Comparison of ENCODE assay signal across 1 cellular context in genomic region chr20:3543901-3544507, GRCh38.
TF ChIP-seq lines count a peak whose summit lies in the region.

No MANE protein-coding gene starts in this region.

TF ChIP-seq in HepG2, 621 proteins besides CTCF, POLR2A, EP300 and RAD21 (continued from another document):
- TF ChIP-seq E2F2 (CRISPR knock-in tag; IDR thresholded peaks at IDR 0.05; ENCODE audit: borderline replicate concordance) (0 out of 2 replicates have a peak, but pooled peaks have one; percentile 2), ZNF678 (CRISPR knock-in tag; IDR thresholded peaks at IDR 0.05) (no peak), PHB2 (IDR thresholded peaks at IDR 0.05; ENCODE audit: partially characterized antibody) (no peak), EHMT2 (IDR thresholded peaks at IDR 0.05; ENCODE audit: borderline replicate concordance, low read depth, low read length) (no peak), ZNF572 (CRISPR knock-in tag; IDR thresholded peaks at IDR 0.05) (0 out of 2 replicates have a peak, but pooled peaks have one; percentile 51), ZNF691 (CRISPR knock-in tag; IDR thresholded peaks at IDR 0.05; ENCODE audit: borderline replicate concordance, low read depth) (no peak), ZNF605 (CRISPR knock-in tag; IDR thresholded peaks at IDR 0.05) (peak; percentile 57; the same call in 1 of the 2 replicates), ZNF501 (CRISPR knock-in tag; IDR thresholded peaks at IDR 0.05) (no peak), ZNF615 (CRISPR knock-in tag; IDR thresholded peaks at IDR 0.05; ENCODE audit: borderline replicate concordance) (no peak), ATF4 (CRISPR knock-in tag; IDR thresholded peaks at IDR 0.05) (peak in 1 of 2 experiments; percentile 42; a peak in 1 of 4 replicates), ZNF251 (CRISPR knock-in tag; IDR thresholded peaks at IDR 0.05) (no peak), ZNF652 (CRISPR knock-in tag; IDR thresholded peaks at IDR 0.05; ENCODE audit: borderline replicate concordance, low read depth) (no peak), ZNF101 (CRISPR knock-in tag; IDR thresholded peaks at IDR 0.05; ENCODE audit: borderline replicate concordance, low read depth) (no peak), ZNF432 (CRISPR knock-in tag; IDR thresholded peaks at IDR 0.05; ENCODE audit: borderline replicate concordance) (no peak), ZSCAN5A (CRISPR knock-in tag; IDR thresholded peaks at IDR 0.05; ENCODE audit: borderline replicate concordance) (no peak), ZNF33B (CRISPR knock-in tag; IDR thresholded peaks at IDR 0.05) (no peak), U2AF1 (optimal IDR thresholded peaks at IDR 0.05; ENCODE audit: low read depth, low read length) (no peak)
